25 cellular contexts compared by ENCODE assay signal in genomic region chr21:35505067-35505466, GRCh38.
"Had no signal": no experiment of that assay in that cellular context is flagged by ENCODE, and none has a peak within 500 bp of the region (broad histone marks: within the 10 kb centered on the region; RNA-seq: fewer than 3 reads in every experiment).

No MANE protein-coding gene starts in this region.

- H3K4me3 Mint-ChIP-seq: activated CD4-positive, alpha-beta memory T cell treated with anti-CD3 and anti-CD28 coated beads, Interleukin-2, amount 10 ng/mL, durations not matched to agents 7 days and 5 days; activated naive CD8-positive, alpha-beta T cell treated with anti-CD3 and anti-CD28 coated beads, Interleukin-2, amount 10 ng/mL, durations not matched to agents 7 days and 5 days; activated T-cell treated with anti-CD3 and anti-CD28 coated beads, Interleukin-2, amount 50 U/mL, for 24 hours; immature natural killer cell; mesothelial cell of epicardium; naive B cell; neural crest cell; stimulated activated naive B cell treated with anti-CD40 and anti-IgM and Interleukin-4, amounts not matched to agents 10 μg/mL and 1 μg/mL and 100 μg/mL, for 72 hours had no signal

- H3K4me1 ChIP-seq: parathyroid adenoma had no signal

- H3K9ac ChIP-seq: parathyroid adenoma had no signal

- H3K9me3 Mint-ChIP-seq: activated naive CD8-positive, alpha-beta T cell treated with anti-CD3 and anti-CD28 coated beads, Interleukin-2, amount 10 ng/mL, durations not matched to agents 7 days and 5 days; activated T-cell treated with anti-CD3 and anti-CD28 coated beads, Interleukin-2, amount 50 U/mL, for 24 hours; mesothelial cell of epicardium; stimulated activated naive B cell treated with anti-CD40 and anti-IgM and Interleukin-4, amounts not matched to agents 10 μg/mL and 1 μg/mL and 100 μg/mL, for 72 hours had no signal

- H3K4me3 ChIP-seq: coronary artery, gastroesophageal sphincter, psoas muscle, sigmoid colon, tibial nerve had no signal

- H3K36me3 ChIP-seq: brain microvascular endothelial cell, gastroesophageal sphincter, sigmoid colon, tibial nerve had no signal

- H2AFZ ChIP-seq: parathyroid adenoma had no signal

- DNase-seq: activated CD4-positive, alpha-beta memory T cell treated with anti-CD3 and anti-CD28 coated beads, Interleukin-2, amount 10 ng/mL, durations not matched to agents 7 days and 5 days; activated CD4-positive, alpha-beta T cell treated with anti-CD3 and anti-CD28 coated beads for 48 hours; activated CD8-positive, alpha-beta memory T cell treated with anti-CD3 and anti-CD28 coated beads, Interleukin-2, amount 50 U/mL, for 48 hours; activated gamma-delta T cell; activated naive CD8-positive, alpha-beta T cell treated with anti-CD3 and anti-CD28 coated beads, Interleukin-2, amount 10 ng/mL, durations not matched to agents 7 days and 5 days; activated T-cell treated with anti-CD3 and anti-CD28 coated beads, Interleukin-2, amount 50 U/mL, for 24 hours; brain microvascular endothelial cell; hippocampal formation; immature natural killer cell; kidney; left colon; mammary epithelial cell; naive B cell; psoas muscle; sigmoid colon; small intestine; stimulated activated CD4-positive, alpha-beta T cell treated with anti-CD3 and anti-CD28 coated beads, Interleukin-1b, Interleukin-23, amount 100 ng/mL, for 48 hours; stimulated activated naive B cell treated with anti-CD40 and anti-IgM and Interleukin-4, amounts not matched to agents 10 μg/mL and 1 μg/mL and 100 μg/mL, for 72 hours had no signal

- H3K27me3 ChIP-seq: brain microvascular endothelial cell, tibial nerve had no signal

- H3K27me3 Mint-ChIP-seq: activated naive CD8-positive, alpha-beta T cell treated with anti-CD3 and anti-CD28 coated beads, Interleukin-2, amount 10 ng/mL, durations not matched to agents 7 days and 5 days had no signal

- H3K9me3 ChIP-seq: gastroesophageal sphincter, psoas muscle, sigmoid colon, tibial nerve had no signal

- ATAC-seq: activated CD4-positive, CD25-positive, alpha-beta regulatory T cell treated with anti-CD3 and anti-CD28 coated beads, Interleukin-2, amount 50 U/mL, for 24 hours; gastroesophageal sphincter; left colon; psoas muscle; stimulated activated naive B cell treated with anti-CD40 and anti-IgM and Interleukin-4, amounts not matched to agents 10 μg/mL and 1 μg/mL and 100 μg/mL, for 72 hours had no signal

- H3K27ac ChIP-seq: brain microvascular endothelial cell, coronary artery, gastroesophageal sphincter, parathyroid adenoma, tibial nerve had no signal

- H3K36me3 Mint-ChIP-seq: immature natural killer cell; mesothelial cell of epicardium; stimulated activated naive B cell treated with anti-CD40 and anti-IgM and Interleukin-4, amounts not matched to agents 10 μg/mL and 1 μg/mL and 100 μg/mL, for 72 hours had no signal

- H3K27ac Mint-ChIP-seq: activated CD4-positive, alpha-beta memory T cell treated with anti-CD3 and anti-CD28 coated beads, Interleukin-2, amount 10 ng/mL, durations not matched to agents 7 days and 5 days; activated naive CD8-positive, alpha-beta T cell treated with anti-CD3 and anti-CD28 coated beads, Interleukin-2, amount 10 ng/mL, durations not matched to agents 7 days and 5 days; activated T-cell treated with anti-CD3 and anti-CD28 coated beads, Interleukin-2, amount 50 U/mL, for 24 hours; mesothelial cell of epicardium; stimulated activated naive B cell treated with anti-CD40 and anti-IgM and Interleukin-4, amounts not matched to agents 10 μg/mL and 1 μg/mL and 100 μg/mL, for 72 hours had no signal
